In genomic region chr20:36676701-36677421, GRCh38 we compare ENCODE assay signal across 1 cellular context.
TF ChIP-seq lines count a peak whose summit lies in the region.

No MANE protein-coding gene starts in this region.

TF ChIP-seq in HepG2, 621 proteins besides CTCF, POLR2A, EP300 and RAD21 (continued from another document and continues in another):
- no peak for TF ChIP-seq ZNF740 (CRISPR knock-in tag; IDR thresholded peaks at IDR 0.05)
- no peak for TF ChIP-seq RCOR2 (CRISPR knock-in tag; IDR thresholded peaks at IDR 0.05)
- no peak for TF ChIP-seq KLF11 (CRISPR knock-in tag; IDR thresholded peaks at IDR 0.05)
- TF ChIP-seq ZFP82 (CRISPR knock-in tag; IDR thresholded peaks at IDR 0.05; ENCODE audit: borderline replicate concordance) = no peak
- peak; percentile 32 for TF ChIP-seq YY1 (IDR thresholded peaks at IDR 0.05; ENCODE audit: insufficient read depth, insufficient replicate concordance, low read depth, low read length)
- TF ChIP-seq MYC (CRISPR knock-in tag; IDR thresholded peaks at IDR 0.05; ENCODE audit: borderline replicate concordance) = peak; percentile 24; the same call in 1 of the 2 replicates
- no peak for TF ChIP-seq POLR2AphosphoS5 (IDR thresholded peaks at IDR 0.05; ENCODE audit: low read depth, low read length)
- no peak for TF ChIP-seq BCLAF1 (IDR thresholded peaks at IDR 0.05)
- TF ChIP-seq ATF5 (CRISPR knock-in tag; IDR thresholded peaks at IDR 0.05; ENCODE audit: low read depth) = no peak
- TF ChIP-seq TAF15 (IDR thresholded peaks at IDR 0.05; ENCODE audit: low read depth, low read length, poor library complexity, severe bottlenecking) = peak; percentile 17
- peak; percentile 14; the same call in 1 of the 2 replicates for TF ChIP-seq KAT8 (CRISPR knock-in tag; IDR thresholded peaks at IDR 0.05)
- TF ChIP-seq NFKBIZ (CRISPR knock-in tag; IDR thresholded peaks at IDR 0.05) = no peak
- no peak; the same call in 1 of the 2 replicates for TF ChIP-seq ZNF225 (CRISPR knock-in tag; IDR thresholded peaks at IDR 0.05)
- TF ChIP-seq HBP1 (CRISPR knock-in tag; IDR thresholded peaks at IDR 0.05; ENCODE audit: low read depth) = no peak
- TF ChIP-seq SP1 (IDR thresholded peaks at IDR 0.05) = no peak
- TF ChIP-seq SP1 (CRISPR knock-in tag; IDR thresholded peaks at IDR 0.05) = peak; percentile 34; the same call in 1 of the 2 replicates
- peak; percentile 62; the same call in 1 of the 2 replicates for TF ChIP-seq PHF20 (CRISPR knock-in tag; IDR thresholded peaks at IDR 0.05)
- no peak for TF ChIP-seq EED (CRISPR knock-in tag; IDR thresholded peaks at IDR 0.05)
- TF ChIP-seq ETV6 (CRISPR knock-in tag; conservative IDR thresholded peaks at IDR 0.05) = no peak
- TF ChIP-seq POLR2G (IDR thresholded peaks at IDR 0.05; ENCODE audit: low read depth, low read length) = no peak
- no peak for TF ChIP-seq ZSCAN5A (CRISPR knock-in tag; IDR thresholded peaks at IDR 0.05; ENCODE audit: borderline replicate concordance)
- TF ChIP-seq XRCC5 (optimal IDR thresholded peaks at IDR 0.05; ENCODE audit: low read length) = no peak
- no peak for TF ChIP-seq HMGXB4 (CRISPR knock-in tag; IDR thresholded peaks at IDR 0.05; ENCODE audit: borderline replicate concordance in 1 of 2, low read depth in 1 of 2)
- TF ChIP-seq ZBTB38 (CRISPR knock-in tag; IDR thresholded peaks at IDR 0.05) = 0 out of 2 replicates have a peak, but pooled peaks have one; percentile 27
- no peak; the same call in 1 of the 2 replicates for TF ChIP-seq ZNF776 (CRISPR knock-in tag; IDR thresholded peaks at IDR 0.05)
- no peak for TF ChIP-seq ZNF263 (CRISPR knock-in tag; IDR thresholded peaks at IDR 0.05)
- no peak for TF ChIP-seq MTA3 (CRISPR knock-in tag; IDR thresholded peaks at IDR 0.05)
- no peak for TF ChIP-seq HOXA9 (CRISPR knock-in tag; IDR thresholded peaks at IDR 0.05; ENCODE audit: borderline replicate concordance)
- TF ChIP-seq ZNF326 (CRISPR knock-in tag; IDR thresholded peaks at IDR 0.05; ENCODE audit: borderline replicate concordance) = no peak
- no peak for TF ChIP-seq ZNF878 (CRISPR knock-in tag; IDR thresholded peaks at IDR 0.05)
- TF ChIP-seq ZIK1 (CRISPR knock-in tag; IDR thresholded peaks at IDR 0.05; ENCODE audit: borderline replicate concordance, low read depth) = no peak
- no peak for TF ChIP-seq NFE2 (CRISPR knock-in tag; IDR thresholded peaks at IDR 0.05)
- TF ChIP-seq ZBTB7A (CRISPR knock-in tag; IDR thresholded peaks at IDR 0.05) = no peak
- TF ChIP-seq ZNF83 (CRISPR knock-in tag; IDR thresholded peaks at IDR 0.05; ENCODE audit: borderline replicate concordance) = no peak
- no peak for TF ChIP-seq ZNF766 (CRISPR knock-in tag; IDR thresholded peaks at IDR 0.05; ENCODE audit: borderline replicate concordance)
- TF ChIP-seq RNF219 (CRISPR knock-in tag; IDR thresholded peaks at IDR 0.05) = no peak
- no peak for TF ChIP-seq ZNF704 (CRISPR knock-in tag; IDR thresholded peaks at IDR 0.05; ENCODE audit: borderline replicate concordance)
- no peak for TF ChIP-seq TEAD3 (CRISPR knock-in tag; optimal IDR thresholded peaks at IDR 0.05; ENCODE audit: borderline replicate concordance)
- TF ChIP-seq TFAP4 (IDR thresholded peaks at IDR 0.05; ENCODE audit: borderline replicate concordance, low read depth) = peak; percentile 8; the same call in 1 of the 2 replicates
- no peak for TF ChIP-seq GTF3A (CRISPR knock-in tag; conservative IDR thresholded peaks at IDR 0.05)
- TF ChIP-seq ARID2 (CRISPR knock-in tag; IDR thresholded peaks at IDR 0.05; ENCODE audit: borderline replicate concordance) = no peak
- TF ChIP-seq HDAC6 (IDR thresholded peaks at IDR 0.05; ENCODE audit: low read depth, low read length) = no peak
- TF ChIP-seq ZNF256 (CRISPR knock-in tag; conservative IDR thresholded peaks at IDR 0.05) = no peak
- TF ChIP-seq SNAPC2 (CRISPR knock-in tag; IDR thresholded peaks at IDR 0.05) = no peak
- no peak for TF ChIP-seq KDM1A (CRISPR knock-in tag; IDR thresholded peaks at IDR 0.05)
- TF ChIP-seq ZNF337 (CRISPR knock-in tag; IDR thresholded peaks at IDR 0.05; ENCODE audit: borderline replicate concordance, low read depth) = no peak
- TF ChIP-seq SIN3B (IDR thresholded peaks at IDR 0.05; ENCODE audit: low read length) = no peak
- no peak for TF ChIP-seq CHD4 (IDR thresholded peaks at IDR 0.05; ENCODE audit: borderline replicate concordance, low read length)
- no peak for TF ChIP-seq ZNF629 (CRISPR knock-in tag; conservative IDR thresholded peaks at IDR 0.05)
- no peak for TF ChIP-seq FOXJ3 (CRISPR knock-in tag; IDR thresholded peaks at IDR 0.05; ENCODE audit: borderline replicate concordance)
- no peak for TF ChIP-seq ZNF354B (CRISPR knock-in tag; IDR thresholded peaks at IDR 0.05)
- no peak for TF ChIP-seq SNAPC5 (CRISPR knock-in tag; IDR thresholded peaks at IDR 0.05; ENCODE audit: borderline replicate concordance)
- no peak for TF ChIP-seq ZNF792 (CRISPR knock-in tag; IDR thresholded peaks at IDR 0.05)
- TF ChIP-seq ZNF513 (CRISPR knock-in tag; conservative IDR thresholded peaks at IDR 0.05) = no peak
- no peak for TF ChIP-seq ZNF891 (CRISPR knock-in tag; IDR thresholded peaks at IDR 0.05)
- peak; percentile 76 for TF ChIP-seq PBX2 (CRISPR knock-in tag; IDR thresholded peaks at IDR 0.05)
- TF ChIP-seq ZFP37 (CRISPR knock-in tag; IDR thresholded peaks at IDR 0.05; ENCODE audit: borderline replicate concordance) = no peak
- TF ChIP-seq ZMYM2 (CRISPR knock-in tag; IDR thresholded peaks at IDR 0.05) = no peak
- no peak for TF ChIP-seq KDM4B (CRISPR knock-in tag; IDR thresholded peaks at IDR 0.05)
